In the genomic region with DNA sequence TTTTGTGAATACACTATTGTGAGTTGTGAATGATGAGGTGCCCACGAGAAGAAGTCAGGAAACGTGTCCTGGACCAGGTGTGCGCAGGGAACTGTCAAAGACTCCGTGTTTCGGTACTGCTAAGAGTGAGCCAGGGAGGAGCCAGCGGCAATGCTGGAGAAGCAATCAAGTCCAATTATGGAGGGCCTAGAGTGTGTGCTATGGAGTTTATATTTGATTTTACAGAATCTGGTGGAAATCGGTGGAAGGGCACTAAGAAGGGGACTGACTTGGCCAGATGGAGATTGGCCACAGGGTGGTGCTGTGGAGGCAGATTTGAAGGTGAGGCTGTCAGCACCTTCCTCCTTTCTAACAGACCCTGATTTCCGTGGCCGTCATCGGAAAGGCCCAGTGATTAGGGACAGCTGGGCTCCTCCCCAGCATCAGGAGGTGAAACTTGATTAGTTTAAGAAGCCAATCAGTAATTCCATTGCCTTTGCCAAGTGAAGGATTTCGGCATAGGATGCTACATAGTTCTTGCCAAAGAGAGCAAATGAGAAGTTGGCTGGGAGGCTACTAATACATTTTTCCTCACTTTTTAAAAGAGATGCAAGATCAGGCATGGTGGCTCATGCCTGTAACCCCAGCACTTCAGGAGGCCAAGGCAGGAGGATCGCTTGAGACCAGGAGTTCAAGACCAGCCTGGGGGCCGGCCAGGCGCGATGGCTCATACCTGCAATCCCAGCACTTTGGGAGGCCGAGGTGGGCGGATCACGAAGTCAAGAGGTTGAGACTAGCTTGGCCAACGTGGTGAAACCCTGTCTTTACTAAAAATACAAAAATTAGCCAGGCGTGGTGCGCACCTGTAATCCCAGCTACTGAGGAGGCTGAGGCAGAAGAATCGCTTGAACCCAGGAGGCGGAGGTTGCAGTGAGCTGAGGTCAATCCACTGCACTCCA, we compare ENCODE assay signal across 8 cellular contexts. TPM values are rescaled to one million over a fixed set of nuclear protein-coding genes. Genes with fewer than 3 reads are reported as not detected.
DNase-seq lines count a peak whose midpoint lies in the region; ATAC-seq and TF ChIP-seq lines count a peak whose summit lies in the region.

No MANE protein-coding gene starts in this region.

- ATAC-seq in GM18870 (IDR thresholded peaks at IDR 0.05; ENCODE audit: unreplicated experiment) (peak; percentile 55), esophagus mucosa (peak; percentile 75)
- ATAC-seq in naive thymus-derived CD8-positive, alpha-beta T cell: peak; percentile 97 to 98
- ATAC-seq in stimulated activated effector memory CD8-positive, alpha-beta T cell treated with anti-CD3 and anti-CD28 coated beads, Interleukin-12 subunit alpha, Interleukin-12 subunit beta, amount 100 ng/mL, for 72 hours: peak; percentile 94

- H3K36me3 ChIP-seq in OCI-LY3 (replicated peaks; ENCODE audit: low read depth, low read length): no peaks in the 10 kb centered on the region

- H3K9ac ChIP-seq in OCI-LY3 (ENCODE audit: low read length): peak overlapping the region; percentile 42; the same call in 1 of the 2 replicates

- no peaks in the 10 kb centered on the region for H3K9me3 ChIP-seq in OCI-LY3 (ENCODE audit: insufficient read depth, low read length)

- peaks cover 6 to 14% (median 9%) of the 10 kb centered on the region in 3 donors for H3K4me1 Mint-ChIP-seq in IgD-negative memory B cell
- peaks cover 7 to 11% (median 9%) of the 10 kb centered on the region in 4 donors for H3K4me1 Mint-ChIP-seq in naive thymus-derived CD8-positive, alpha-beta T cell
- H3K4me1 Mint-ChIP-seq in stimulated activated effector memory CD8-positive, alpha-beta T cell treated with anti-CD3 and anti-CD28 coated beads, Interleukin-12 subunit alpha, Interleukin-12 subunit beta, amount 100 ng/mL, for 72 hours: peaks cover 9% of the 10 kb centered on the region

- POLR2A ChIA-PET in naive thymus-derived CD8-positive, alpha-beta T cell (lab: Charles Lee): interaction anchor here (0.8 to 2.7 kb wide), 8 partner anchors 14 to 124 kb away, joined by 3 to 19 read pairs (median 4); partner anchors contain the start of genes PLK3 and RNU5D-1

- H3K27me3 ChIP-seq in OCI-LY3 (ENCODE audit: low read depth, low read length): no peaks in the 10 kb centered on the region

- peaks cover 4% of the 10 kb centered on the region for H3K27me3 Mint-ChIP-seq in IgD-negative memory B cell
- peaks cover 0 to 8% (median 0%) of the 10 kb centered on the region in 5 donors for H3K27me3 Mint-ChIP-seq in naive thymus-derived CD8-positive, alpha-beta T cell

- H3K9me3 Mint-ChIP-seq in IgD-negative memory B cell: no peaks in the 10 kb centered on the region
- H3K9me3 Mint-ChIP-seq in naive thymus-derived CD8-positive, alpha-beta T cell: no peaks in the 10 kb centered on the region
- no peaks in the 10 kb centered on the region for H3K9me3 Mint-ChIP-seq in stimulated activated effector memory CD8-positive, alpha-beta T cell treated with anti-CD3 and anti-CD28 coated beads, Interleukin-12 subunit alpha, Interleukin-12 subunit beta, amount 100 ng/mL, for 72 hours

- peak overlapping the region; percentile 95 for H2AFZ ChIP-seq in OCI-LY3 (ENCODE audit: low read depth, low read length)

- H3K4me1 ChIP-seq in OCI-LY3 (ENCODE audit: low read length): peaks cover 14% of the 10 kb centered on the region

- no peaks in the 10 kb centered on the region for H3K79me2 ChIP-seq in OCI-LY3 (ENCODE audit: low read length)

- H4K20me1 ChIP-seq in OCI-LY3 (ENCODE audit: insufficient read depth, low read length): no peaks in the 10 kb centered on the region

- no peak overlapping the region for H3K27ac ChIP-seq in OCI-LY3 (ENCODE audit: low read length)

- TF ChIP-seq CTCF in OCI-LY3 (IDR thresholded peaks at IDR 0.05; ENCODE audit: low read depth, low read length): peak; percentile 75

- DNase-seq in AG08395 (ENCODE audit: low spot score): peak; percentile 85
- DNase-seq in activated CD8-positive, alpha-beta memory T cell treated with anti-CD3 and anti-CD28 coated beads, Interleukin-2, amount 50 U/mL, for 48 hours: peak; percentile 92
- peak; percentile 65 to 92 (median 78) for DNase-seq in naive thymus-derived CD8-positive, alpha-beta T cell
- peak; percentile 80 to 92 for DNase-seq in stimulated activated effector memory CD8-positive, alpha-beta T cell treated with anti-CD3 and anti-CD28 coated beads, Interleukin-12 subunit alpha, Interleukin-12 subunit beta, amount 100 ng/mL, for 72 hours (ENCODE audit: low spot score in 2 of 2)

- H3K4me3 Mint-ChIP-seq in IgD-negative memory B cell: peak overlapping the region in 3 of 4 donors; percentile 27 to 84 (median 65)
- H3K4me3 Mint-ChIP-seq in naive thymus-derived CD8-positive, alpha-beta T cell: peak overlapping the region in 9 of 10 donors; percentile 23 to 58 (median 47)
- no peak overlapping the region for H3K4me3 Mint-ChIP-seq in stimulated activated effector memory CD8-positive, alpha-beta T cell treated with anti-CD3 and anti-CD28 coated beads, Interleukin-12 subunit alpha, Interleukin-12 subunit beta, amount 100 ng/mL, for 72 hours

- no peaks in the 10 kb centered on the region for H3K36me3 Mint-ChIP-seq in IgD-negative memory B cell
- H3K36me3 Mint-ChIP-seq in naive thymus-derived CD8-positive, alpha-beta T cell: no peaks in the 10 kb centered on the region
- H3K36me3 Mint-ChIP-seq in stimulated activated effector memory CD8-positive, alpha-beta T cell treated with anti-CD3 and anti-CD28 coated beads, Interleukin-12 subunit alpha, Interleukin-12 subunit beta, amount 100 ng/mL, for 72 hours: no peaks in the 10 kb centered on the region

- H3K27ac Mint-ChIP-seq in IgD-negative memory B cell: no peak overlapping the region
- peak overlapping the region in 7 of 10 donors; percentile 4 to 67 (median 34) for H3K27ac Mint-ChIP-seq in naive thymus-derived CD8-positive, alpha-beta T cell
- H3K27ac Mint-ChIP-seq in stimulated activated effector memory CD8-positive, alpha-beta T cell treated with anti-CD3 and anti-CD28 coated beads, Interleukin-12 subunit alpha, Interleukin-12 subunit beta, amount 100 ng/mL, for 72 hours: peak overlapping the region; percentile 63

- H3K4me3 ChIP-seq in OCI-LY3 (ENCODE audit: low read length): peak overlapping the region; percentile 55

- peak overlapping the region; percentile 69 for H3K4me2 ChIP-seq in OCI-LY3 (ENCODE audit: low read length)

RNA-seq across cellular contexts. Expression of gene PTCH2, which starts 7.0 kb away (rescaled TPM):
- polyA plus RNA-seq in IgD-negative memory B cell: 0.21 TPM
- 0.40 TPM for total RNA-seq in esophagus mucosa
- 1 to 10 TPM; 1.6 to 2.0 TPM for total RNA-seq in naive thymus-derived CD8-positive, alpha-beta T cell
- not detected for polyA plus RNA-seq in naive thymus-derived CD8-positive, alpha-beta T cell

RNA-seq across cellular contexts. Expression of gene BTBD19, which starts 27.7 kb away (rescaled TPM):
- not detected for polyA plus RNA-seq in IgD-negative memory B cell
- 2.4 TPM for total RNA-seq in esophagus mucosa
- total RNA-seq in naive thymus-derived CD8-positive, alpha-beta T cell: 1 to 10 TPM; 6.5 to 8.8 TPM
- polyA plus RNA-seq in naive thymus-derived CD8-positive, alpha-beta T cell: under 1 TPM; 0.16 to 0.47 (median 0.44) TPM

RNA-seq across cellular contexts. Expression of gene DYNLT4, which starts 28.9 kb away (rescaled TPM):
- polyA plus RNA-seq in IgD-negative memory B cell: not detected
- not detected for total RNA-seq in esophagus mucosa
- total RNA-seq in naive thymus-derived CD8-positive, alpha-beta T cell: 1 to 10 TPM; 1.2 to 2.1 TPM
- polyA plus RNA-seq in naive thymus-derived CD8-positive, alpha-beta T cell: under 1 TPM in 2 of 3 donors, not detected in 1; 0.24 to 0.86 TPM

RNA-seq across cellular contexts. Expression of gene PLK3, which starts 35.8 kb away (rescaled TPM):
- 9.6 TPM for polyA plus RNA-seq in IgD-negative memory B cell
- 20.7 TPM for total RNA-seq in esophagus mucosa
- total RNA-seq in naive thymus-derived CD8-positive, alpha-beta T cell: 100 to 1,000 TPM; 139 to 140 TPM
- 10 to 100 TPM; 14.3 to 36.0 (median 25.5) TPM for polyA plus RNA-seq in naive thymus-derived CD8-positive, alpha-beta T cell

RNA-seq across cellular contexts. Expression of gene BEST4, which starts 48.0 kb away (rescaled TPM):
- 0.94 TPM for polyA plus RNA-seq in IgD-negative memory B cell
- total RNA-seq in esophagus mucosa: not detected
- total RNA-seq in naive thymus-derived CD8-positive, alpha-beta T cell: 1 to 10 TPM; 1.6 to 2.2 TPM
- polyA plus RNA-seq in naive thymus-derived CD8-positive, alpha-beta T cell: under 1 TPM in 2 of 3 donors, not detected in 1; 0.29 to 0.32 TPM

Comparison
In these comparisons a context has a peak if more than half of its experiments do, and no peak if none do; other contexts are left out.
1. H3K27ac Mint-ChIP-seq: peak in naive thymus-derived CD8-positive, alpha-beta T cell (7 of 10) and stimulated activated effector memory CD8-positive, alpha-beta T cell treated with anti-CD3 and anti-CD28 coated beads, Interleukin-12 subunit alpha, Interleukin-12 subunit beta, amount 100 ng/mL, for 72 hours (single experiment); none in IgD-negative memory B cell (0 of 3).
2. Peak in every context shown above with its lines, with median percentiles within 50 percentile points of each other: DNase-seq and ATAC-seq.